In genomic region chr3:124826703-124827102, GRCh38 we compare ENCODE assay signal across 10 cellular contexts.
A peak's percentile ranks its signal among the peaks of the same experiment; 100 is the strongest.
DNase-seq lines count a peak whose midpoint lies in the region; ATAC-seq and TF ChIP-seq lines count a peak whose summit lies in the region.
"Had no signal": no experiment of that assay in that cellular context is flagged by ENCODE, and none has a peak within 500 bp of the region (broad histone marks: within the 10 kb centered on the region; RNA-seq: fewer than 3 reads in every experiment).

No MANE protein-coding gene starts in this region.

- no peak for TF ChIP-seq POLR2A in upper lobe of left lung (IDR thresholded peaks at IDR 0.05)

- TF ChIP-seq CTCF in RWPE2 (IDR thresholded peaks at IDR 0.05; ENCODE audit: poor library complexity, severe bottlenecking), result no peak
- TF ChIP-seq CTCF in fibroblast of the aortic adventitia (IDR thresholded peaks at IDR 0.05; ENCODE audit: insufficient read depth, low read length), result no peak
- TF ChIP-seq CTCF in upper lobe of left lung (IDR thresholded peaks at IDR 0.05), result no peak

- 26 to 30% methylated on average over 3 of the region's 3 CpGs for WGBS in upper lobe of left lung, 2 donors

- TF ChIP-seq EP300 in upper lobe of left lung (IDR thresholded peaks at IDR 0.05), result no peak

- ATAC-seq in RWPE2 (ENCODE audit: low read depth) (peak; percentile 96), upper lobe of left lung (ENCODE audit: low FRiP score in 2 of 2) (no peak), GM18502 (IDR thresholded peaks at IDR 0.05; ENCODE audit: poor library complexity, unreplicated experiment) (no peak)
- ATAC-seq: right cardiac atrium had no signal

- H3K36me3 ChIP-seq in RWPE2 (ENCODE audit: low read depth) (no peaks in the 10 kb centered on the region), upper lobe of left lung (no peaks in the 10 kb centered on the region)

- H3K4me1 ChIP-seq in RWPE2 (ENCODE audit: insufficient read depth, poor library complexity, severe bottlenecking), result peaks cover 17% of the 10 kb centered on the region
- peaks cover 8 to 32% (median 16%) of the 10 kb centered on the region in 4 donors for H3K4me1 ChIP-seq in upper lobe of left lung

- H3K27me3 ChIP-seq in RWPE2 (ENCODE audit: insufficient read depth, poor library complexity, severe bottlenecking) (no peaks in the 10 kb centered on the region), upper lobe of left lung (no peaks in the 10 kb centered on the region)

- no peak overlapping the region for H3K4me3 ChIP-seq in RWPE2 (ENCODE audit: severe bottlenecking)
- no peak overlapping the region for H3K4me3 ChIP-seq in fibroblast of the aortic adventitia (ENCODE audit: low read depth, low read length)
- no peak overlapping the region for H3K4me3 ChIP-seq in upper lobe of left lung

- H3K27ac ChIP-seq in RWPE2 (ENCODE audit: poor library complexity, severe bottlenecking), result peak overlapping the region; percentile 45
- no peak overlapping the region for H3K27ac ChIP-seq in upper lobe of left lung

- no peaks in the 10 kb centered on the region for H3K9me3 ChIP-seq in RWPE2 (ENCODE audit: severe bottlenecking)
- H3K9me3 ChIP-seq in upper lobe of left lung, result no peaks in the 10 kb centered on the region

- DNase-seq in GM03348 (ENCODE audit: low spot score) (peak; percentile 75), RWPE2 (ENCODE audit: low spot score) (no peak), fibroblast of the aortic adventitia (ENCODE audit: low read depth) (peak; percentile 91), renal cortical epithelial cell (ENCODE audit: low read depth) (peak; percentile 73), NCI-H1694 (lab: John Stamatoyannopoulos, UW) (no peak), upper lobe of left lung (no peak), OCI-M2 (lab: John Stamatoyannopoulos, UW; ENCODE audit: unreplicated experiment) (no peak)
- DNase-seq: activated naive CD4-positive, alpha-beta T cell treated with anti-CD3 and anti-CD28 coated beads, Interleukin-2, amount 10 ng/mL, durations not matched to agents 7 days and 5 days; right cardiac atrium had no signal

Comparison
In these comparisons a context has a peak if more than half of its experiments do, and no peak if none do; other contexts are left out.
1. DNase-seq: peak in GM03348 (single experiment), fibroblast of the aortic adventitia (single experiment) and renal cortical epithelial cell (single experiment); none in RWPE2 (single experiment), NCI-H1694 (single experiment), upper lobe of left lung (0 of 2) and OCI-M2 (single experiment).